In the genomic region with DNA sequence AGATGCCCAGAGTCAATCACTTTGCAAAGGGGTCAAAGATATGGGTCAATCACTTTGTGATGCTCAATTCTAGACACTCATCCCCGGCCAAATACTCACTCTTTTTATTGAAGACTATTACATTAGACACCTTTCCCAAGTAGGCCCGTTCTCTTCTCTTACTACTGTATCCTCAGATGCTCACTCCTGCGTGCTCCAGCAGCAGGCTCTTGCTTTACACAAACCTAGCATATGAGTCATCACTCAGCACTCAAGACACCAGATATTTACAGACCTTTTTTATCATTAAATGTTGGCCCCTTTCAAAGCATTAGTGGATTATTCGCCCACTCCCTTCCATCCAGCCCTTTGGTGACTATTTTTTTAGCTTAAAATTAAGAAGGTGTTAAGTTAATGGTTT, we compare ENCODE assay signal across 23 cellular contexts.
DNase-seq lines count a peak whose midpoint lies in the region; ATAC-seq, FAIRE-seq and TF ChIP-seq lines count a peak whose summit lies in the region.
"Had no signal": no experiment of that assay in that cellular context is flagged by ENCODE, and none has a peak within 500 bp of the region (broad histone marks: within the 10 kb centered on the region; RNA-seq: fewer than 3 reads in every experiment).

No MANE protein-coding gene starts in this region.

- H3K36me3 Mint-ChIP-seq in WTC11 = no peaks in the 10 kb centered on the region

- DNase-seq in H54 (ENCODE audit: insufficient read length, low spot score) = no peak
- DNase-seq in WTC11 (ENCODE audit: low spot score) = no peak
- peak; percentile 0 to 39 for DNase-seq in foreskin keratinocyte
- DNase-seq in stromal cell of bone marrow (ENCODE audit: low read depth) = peak; percentile 1
- no peak for DNase-seq in NCI-H1105 treated with DMSO at 0.1 percent for 48 hours (lab: John Stamatoyannopoulos, UW)
- no peak for DNase-seq in Peyer's patch
- DNase-seq in stimulated activated CD4-positive, alpha-beta T cell treated with anti-CD3 and anti-CD28 coated beads, Interleukin-4, amount 100 ng/mL, for 4 hours = no peak
- DNase-seq: activated gamma-delta T cell; amygdala; Caco-2; foreskin fibroblast; GDM1; Kasumi-1; NCI-H1417 treated with DMSO at 0.1 percent for 48 hours; NCI-H2171; NCI-H82; RPMI8226; sigmoid colon; stimulated activated CD4-positive, alpha-beta T cell treated with anti-CD3 and anti-CD28 coated beads, Interleukin-2, amount 100 ng/mL, for 24 hours; stomach had no signal

- ATAC-seq in WTC11 (peak; percentile 50), foreskin keratinocyte (peak; percentile 60)

- no peak overlapping the region for H3K4me3 Mint-ChIP-seq in WTC11
- H3K4me3 Mint-ChIP-seq: B cell had no signal

- peaks cover 0 to 4% (median 0%) of the 10 kb centered on the region in 4 donors for H3K9me3 ChIP-seq in Peyer's patch
- H3K9me3 ChIP-seq: Caco-2, sigmoid colon, stomach had no signal

- no peak overlapping the region for H3K4me3 ChIP-seq in Peyer's patch
- H3K4me3 ChIP-seq: sigmoid colon, stomach had no signal

- H3K27ac ChIP-seq in foreskin keratinocyte (no peak overlapping the region), Peyer's patch (no peak overlapping the region)
- H3K27ac ChIP-seq: sigmoid colon, stomach had no signal

- peaks cover 2% of the 10 kb centered on the region; the same call in 1 of the 2 replicates for H3K9me3 Mint-ChIP-seq in WTC11

- CTCF ChIA-PET in WTC11 (lab: Charles Lee) = no interaction called here

- H3K27ac Mint-ChIP-seq in WTC11 = no peak overlapping the region
- H3K27ac Mint-ChIP-seq: B cell had no signal

- H3K4me1 ChIP-seq in foreskin keratinocyte (no peaks in the 10 kb centered on the region), Peyer's patch (no peaks in the 10 kb centered on the region)
- H3K4me1 ChIP-seq: Caco-2, sigmoid colon, stomach had no signal

- H3K4me1 Mint-ChIP-seq in WTC11 = peaks cover 10% of the 10 kb centered on the region
- H3K4me1 Mint-ChIP-seq: B cell had no signal

- H3K36me3 ChIP-seq in Peyer's patch = no peaks in the 10 kb centered on the region
- H3K36me3 ChIP-seq: sigmoid colon, stomach had no signal

- no peak for TF ChIP-seq CTCF in WTC11 (IDR thresholded peaks at IDR 0.05)
- TF ChIP-seq CTCF in foreskin keratinocyte (conservative IDR thresholded peaks at IDR 0.05) = no peak
- no peak for TF ChIP-seq CTCF in Peyer's patch (IDR thresholded peaks at IDR 0.05)

- peak; percentile 86 for FAIRE-seq in H54 (lab: Jason Lieb, UNC)
- FAIRE-seq: endometrium, GM12891 had no signal

- H3K27me3 Mint-ChIP-seq in WTC11 (ENCODE audit: low read depth) = no peaks in the 10 kb centered on the region
- H3K27me3 Mint-ChIP-seq: B cell had no signal

- TF ChIP-seq POLR2A in H54 (IDR thresholded peaks at IDR 0.05; ENCODE audit: low read depth, low read length) (no peak), Peyer's patch (IDR thresholded peaks at IDR 0.05) (no peak)

- no peaks in the 10 kb centered on the region for H3K27me3 ChIP-seq in foreskin keratinocyte
- H3K27me3 ChIP-seq in Peyer's patch = no peaks in the 10 kb centered on the region
- H3K27me3 ChIP-seq: sigmoid colon, stomach had no signal

- POLR2A ChIA-PET in WTC11 (lab: Charles Lee) = no interaction called here

TF ChIP-seq in WTC11, 78 proteins besides CTCF, POLR2A, EP300 and RAD21:
- TF ChIP-seq ELF4 (CRISPR knock-in tag; IDR thresholded peaks at IDR 0.05; ENCODE audit: low read depth) (no peak), FOXJ3 (CRISPR knock-in tag; IDR thresholded peaks at IDR 0.05; ENCODE audit: borderline replicate concordance) (no peak), SOX15 (CRISPR knock-in tag; IDR thresholded peaks at IDR 0.05) (no peak), MXD4 (CRISPR knock-in tag; IDR thresholded peaks at IDR 0.05; ENCODE audit: borderline replicate concordance) (no peak), GTF2I (CRISPR knock-in tag; conservative IDR thresholded peaks at IDR 0.05) (no peak), GRHL2 (CRISPR knock-in tag; IDR thresholded peaks at IDR 0.05; ENCODE audit: insufficient replicate concordance, severe bottlenecking) (no peak)
- TF ChIP-seq, protein P1, sequence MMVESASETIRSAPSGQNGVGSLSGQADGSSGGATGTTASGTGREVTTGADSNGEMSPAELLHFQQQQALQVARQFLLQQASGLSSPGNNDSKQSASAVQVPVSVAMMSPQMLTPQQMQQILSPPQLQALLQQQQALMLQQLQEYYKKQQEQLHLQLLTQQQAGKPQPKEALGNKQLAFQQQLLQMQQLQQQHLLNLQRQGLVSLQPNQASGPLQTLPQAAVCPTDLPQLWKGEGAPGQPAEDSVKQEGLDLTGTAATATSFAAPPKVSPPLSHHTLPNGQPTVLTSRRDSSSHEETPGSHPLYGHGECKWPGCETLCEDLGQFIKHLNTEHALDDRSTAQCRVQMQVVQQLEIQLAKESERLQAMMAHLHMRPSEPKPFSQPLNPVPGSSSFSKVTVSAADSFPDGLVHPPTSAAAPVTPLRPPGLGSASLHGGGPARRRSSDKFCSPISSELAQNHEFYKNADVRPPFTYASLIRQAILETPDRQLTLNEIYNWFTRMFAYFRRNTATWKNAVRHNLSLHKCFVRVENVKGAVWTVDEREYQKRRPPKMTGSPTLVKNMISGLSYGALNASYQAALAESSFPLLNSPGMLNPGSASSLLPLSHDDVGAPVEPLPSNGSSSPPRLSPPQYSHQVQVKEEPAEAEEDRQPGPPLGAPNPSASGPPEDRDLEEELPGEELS (CRISPR knock-in tag; IDR thresholded peaks at IDR 0.05) = no peak
- TF ChIP-seq, protein P2, sequence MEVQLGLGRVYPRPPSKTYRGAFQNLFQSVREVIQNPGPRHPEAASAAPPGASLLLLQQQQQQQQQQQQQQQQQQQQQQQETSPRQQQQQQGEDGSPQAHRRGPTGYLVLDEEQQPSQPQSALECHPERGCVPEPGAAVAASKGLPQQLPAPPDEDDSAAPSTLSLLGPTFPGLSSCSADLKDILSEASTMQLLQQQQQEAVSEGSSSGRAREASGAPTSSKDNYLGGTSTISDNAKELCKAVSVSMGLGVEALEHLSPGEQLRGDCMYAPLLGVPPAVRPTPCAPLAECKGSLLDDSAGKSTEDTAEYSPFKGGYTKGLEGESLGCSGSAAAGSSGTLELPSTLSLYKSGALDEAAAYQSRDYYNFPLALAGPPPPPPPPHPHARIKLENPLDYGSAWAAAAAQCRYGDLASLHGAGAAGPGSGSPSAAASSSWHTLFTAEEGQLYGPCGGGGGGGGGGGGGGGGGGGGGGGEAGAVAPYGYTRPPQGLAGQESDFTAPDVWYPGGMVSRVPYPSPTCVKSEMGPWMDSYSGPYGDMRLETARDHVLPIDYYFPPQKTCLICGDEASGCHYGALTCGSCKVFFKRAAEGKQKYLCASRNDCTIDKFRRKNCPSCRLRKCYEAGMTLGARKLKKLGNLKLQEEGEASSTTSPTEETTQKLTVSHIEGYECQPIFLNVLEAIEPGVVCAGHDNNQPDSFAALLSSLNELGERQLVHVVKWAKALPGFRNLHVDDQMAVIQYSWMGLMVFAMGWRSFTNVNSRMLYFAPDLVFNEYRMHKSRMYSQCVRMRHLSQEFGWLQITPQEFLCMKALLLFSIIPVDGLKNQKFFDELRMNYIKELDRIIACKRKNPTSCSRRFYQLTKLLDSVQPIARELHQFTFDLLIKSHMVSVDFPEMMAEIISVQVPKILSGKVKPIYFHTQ (CRISPR knock-in tag; IDR thresholded peaks at IDR 0.05) = no peak

Comparison
In these comparisons a context has a peak if more than half of its experiments do, and no peak if none do; other contexts are left out.
1. DNase-seq: peak in foreskin keratinocyte (2 of 2) and stromal cell of bone marrow (single experiment); none in H54 (single experiment), WTC11 (single experiment), NCI-H1105 treated with DMSO at 0.1 percent for 48 hours (single experiment), Peyer's patch (0 of 3) and stimulated activated CD4-positive, alpha-beta T cell treated with anti-CD3 and anti-CD28 coated beads, Interleukin-4, amount 100 ng/mL, for 4 hours (0 of 2).